27 cellular contexts compared by ENCODE assay signal in genomic region chr11:46966773-46967172, GRCh38. TPM values are rescaled to one million over a fixed set of nuclear protein-coding genes. Genes with fewer than 3 reads are reported as not detected.
"Had no signal": no experiment of that assay in that cellular context is flagged by ENCODE, and none has a peak within 500 bp of the region (broad histone marks: within the 10 kb centered on the region; RNA-seq: fewer than 3 reads in every experiment).

No MANE protein-coding gene starts in this region.

- H3K4me1 ChIP-seq: adrenal gland, breast epithelium, colonic mucosa, esophagus squamous epithelium had no signal

- H3K27ac ChIP-seq: adrenal gland, breast epithelium, cardiac muscle cell, colonic mucosa, epithelial cell of prostate, esophagus squamous epithelium, WERI-Rb-1 had no signal

- H3K27me3 ChIP-seq: adrenal gland, breast epithelium, cardiac muscle cell, colonic mucosa, esophagus squamous epithelium had no signal

- H3K36me3 ChIP-seq: adrenal gland, breast epithelium, cardiac muscle cell, colonic mucosa, esophagus squamous epithelium, WERI-Rb-1 had no signal

- H3K9me3 ChIP-seq: adrenal gland, breast epithelium, colonic mucosa, esophagus squamous epithelium had no signal

- H3K4me3 ChIP-seq: adrenal gland, breast epithelium, cardiac muscle cell, colonic mucosa, esophagus squamous epithelium had no signal

- DNase-seq: activated B cell treated with CpG ODN at 0.5 μM for 24 hours; activated CD4-positive, alpha-beta T cell treated with anti-CD3 and anti-CD28 coated beads for 48 hours; activated CD4-positive, alpha-beta T cell treated with anti-CD3 and anti-CD28 coated beads, Interleukin-2, amount 50 U/mL, for 1 hour; activated CD4-positive, alpha-beta T cell treated with anti-CD3 and anti-CD28 coated beads, Interleukin-2, amount 50 U/mL, for 48 hours; activated CD8-positive, alpha-beta memory T cell treated with anti-CD3 and anti-CD28 coated beads for 24 hours; activated CD8-positive, alpha-beta T cell treated with anti-CD3 and anti-CD28 coated beads for 36 hours; activated effector memory CD4-positive, alpha-beta T cell treated with Interleukin-2 at 50 U/mL for 16 hours; activated gamma-delta T cell treated with Interleukin-2 at 50 U/mL for 16 hours; activated naive CD4-positive, alpha-beta T cell treated with anti-CD3 and anti-CD28 coated beads, Interleukin-2, amount 50 U/mL, for 16 hours; activated naive CD4-positive, alpha-beta T cell treated with Interleukin-2 at 50 U/mL for 16 hours; activated T-cell treated with anti-CD3 and anti-CD28 coated beads, Interleukin-2, amount 50 U/mL, for 4 hours; adrenal gland; amygdala; aorta; central memory CD4-positive, alpha-beta T cell; cerebellar nuclear complex; colonic mucosa; effector CD8-positive, alpha-beta T cell; esophagus squamous epithelium; foreskin fibroblast; T-cell; T-helper 17 cell; T1000; WERI-Rb-1 had no signal

RNA-seq across cellular contexts. Expression of gene LRP4, which starts 48.4 kb away (rescaled TPM):
- total RNA-seq: T-helper 17 cell had no signal
